ENCODE assay signal across 8 cellular contexts in the genomic region with DNA sequence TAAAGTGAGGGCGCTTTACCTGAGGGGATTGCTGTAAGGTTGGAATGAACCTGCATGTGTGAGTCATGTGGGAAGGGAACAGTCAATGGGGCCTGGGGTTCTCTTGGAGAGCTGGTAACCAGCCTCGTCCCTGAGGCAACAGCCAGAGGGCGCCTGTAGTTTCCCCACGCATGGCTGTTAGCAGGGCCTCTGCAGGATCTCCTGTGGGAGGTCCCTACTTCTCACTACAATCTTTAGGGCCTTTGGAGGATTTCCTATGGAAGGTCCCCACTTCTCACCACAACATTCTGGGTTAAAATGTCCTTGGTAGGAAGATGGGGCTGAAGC. TPM values are rescaled to one million over a fixed set of nuclear protein-coding genes. Genes with fewer than 3 reads are reported as not detected.
A peak's percentile ranks its signal among the peaks of the same experiment; 100 is the strongest.
DNase-seq lines count a peak whose midpoint lies in the region; ATAC-seq and TF ChIP-seq lines count a peak whose summit lies in the region.
"Not testable (repeated sequence)": the region's sequence is repeated elsewhere in the genome, so short reads cannot be mapped to it uniquely, and the experiment has no call there.

No MANE protein-coding gene starts in this region.

- H3K4me3 ChIP-seq in GM23338 (peak overlapping the region; percentile 53), HUES64 (ENCODE audit: low read length) (peak overlapping the region; percentile 50), heart right ventricle (peak overlapping the region in 3 of 10 donors; percentile 11 to 31 (median 24))
- not testable (repeated sequence) for H3K4me3 ChIP-seq in WERI-Rb-1 (ENCODE audit: low read depth, low read length); brain microvascular endothelial cell (ENCODE audit: low read depth, low read length); thoracic aorta

- not testable (repeated sequence) for H3F3A ChIP-seq in GM23338 (replicated peaks; ENCODE audit: low read depth)

- H3K79me2 ChIP-seq in GM23338 (replicated peaks; ENCODE audit: insufficient read depth) = not testable (repeated sequence)

- H3K36me3 Mint-ChIP-seq in GM23338 (ENCODE audit: low read depth); neural crest cell (ENCODE audit: low read depth): not testable (repeated sequence)

- DNase-seq in ELF-1 (ENCODE audit: low read depth, low spot score) = peak; percentile 42
- DNase-seq in GM23338 (ENCODE audit: low spot score) = peak; percentile 37
- DNase-seq in WERI-Rb-1 = peak; percentile 49
- DNase-seq in brain microvascular endothelial cell = peak; percentile 14
- not testable (repeated sequence) for DNase-seq in heart right ventricle; neural crest cell (ENCODE audit: low read depth, low spot score); thoracic aorta (ENCODE audit: low spot score)

- 25% methylated on average over 4 of the region's 4 CpGs for WGBS in HUES64
- 46 to 60% methylated on average over 4 of the region's 4 CpGs for WGBS in heart right ventricle, 2 donors

- not testable (repeated sequence) for H4K20me1 ChIP-seq in GM23338 (replicated peaks; ENCODE audit: insufficient read depth)

- H3K4me1 ChIP-seq in GM23338 (ENCODE audit: insufficient read depth); HUES64 (ENCODE audit: insufficient read depth, low read length): not testable (repeated sequence)
- peaks cover 4 to 27% (median 8%) of the 10 kb centered on the region in 9 donors for H3K4me1 ChIP-seq in heart right ventricle
- H3K4me1 ChIP-seq in thoracic aorta (ENCODE audit: control insufficient read depth in 1 of 2, low read depth in 2 of 2) = peaks cover 4 to 19% of the 10 kb centered on the region in 2 donors

- H3K27me3 ChIP-seq in GM23338 (ENCODE audit: insufficient read depth); HUES64 (ENCODE audit: insufficient read depth, low read length); WERI-Rb-1 (ENCODE audit: insufficient read depth, low read depth, severe bottlenecking); brain microvascular endothelial cell (replicated peaks); heart right ventricle; thoracic aorta (replicated peaks; ENCODE audit: insufficient read depth): not testable (repeated sequence)

- not testable (repeated sequence) for H3K27me3 Mint-ChIP-seq in GM23338 (ENCODE audit: insufficient read depth, low read depth, poor library complexity)
- peaks cover 18% of the 10 kb centered on the region for H3K27me3 Mint-ChIP-seq in neural crest cell (ENCODE audit: low read depth)

- H3K4me3 Mint-ChIP-seq in GM23338 = peak overlapping the region; percentile 65
- peak overlapping the region; percentile 77 for H3K4me3 Mint-ChIP-seq in neural crest cell

- H3K4me1 Mint-ChIP-seq in GM23338 = not testable (repeated sequence)
- peaks cover 20% of the 10 kb centered on the region for H3K4me1 Mint-ChIP-seq in neural crest cell

- H3K4me2 ChIP-seq in GM23338 = peak overlapping the region; percentile 72

- H3K9me3 Mint-ChIP-seq in GM23338, neural crest cell: not testable (repeated sequence)

- TF ChIP-seq CTCF in GM23338 (conservative IDR thresholded peaks at IDR 0.05; ENCODE audit: low read depth in 2 of 2) (peak; percentile 37 to 45), WERI-Rb-1 (IDR thresholded peaks at IDR 0.05; ENCODE audit: low read depth, low read length) (peak; percentile 41), brain microvascular endothelial cell (IDR thresholded peaks at IDR 0.05; ENCODE audit: low read depth, low read length, missing control alignments) (peak; percentile 47), heart right ventricle (IDR thresholded peaks at IDR 0.05) (peak in 6 of 9 donors; percentile 10 to 44 (median 32)), neural crest cell (conservative IDR thresholded peaks at IDR 0.05) (peak; percentile 34)
- TF ChIP-seq CTCF in thoracic aorta (IDR thresholded peaks at IDR 0.05) = not testable (repeated sequence)

- intact Hi-C loops in heart right ventricle (cut with DNase I) = not testable (repeated sequence)

- not testable (repeated sequence) for H3K27ac Mint-ChIP-seq in GM23338; neural crest cell (ENCODE audit: unreplicated experiment)

- not testable (repeated sequence) for H2AFZ ChIP-seq in GM23338

- in situ Hi-C loops in brain microvascular endothelial cell (cut with HindIII; ENCODE audit: low pct_ligation_motif_present, low sequenced_read_pairs) = not testable (repeated sequence)

- not testable (repeated sequence) for H3K9ac ChIP-seq in HUES64 (ENCODE audit: low read depth, low read length)

- ATAC-seq in GM23338 = peak; percentile 49
- ATAC-seq in heart right ventricle = peak; percentile 24 to 58 (median 43)
- not testable (repeated sequence) for ATAC-seq in thoracic aorta (ENCODE audit: insufficient number of reproducible peaks, low FRiP score, low read depth)

- H3K27ac ChIP-seq in GM23338 (ENCODE audit: low read depth); HUES64 (ENCODE audit: low read depth, low read length); WERI-Rb-1; brain microvascular endothelial cell: not testable (repeated sequence)
- H3K27ac ChIP-seq in heart right ventricle (peak overlapping the region in 2 of 10 donors; percentile 42 to 46), thoracic aorta (peak overlapping the region; percentile 53 to 61)

- not testable (repeated sequence) for H3K9me3 ChIP-seq in HUES64 (ENCODE audit: insufficient read depth, low read depth, low read length); WERI-Rb-1 (ENCODE audit: severe bottlenecking); heart right ventricle; thoracic aorta

- H3K36me3 ChIP-seq in GM23338 (ENCODE audit: insufficient read depth); HUES64 (ENCODE audit: insufficient read depth, low read length); WERI-Rb-1; brain microvascular endothelial cell (replicated peaks); heart right ventricle; thoracic aorta: not testable (repeated sequence)

- not testable (repeated sequence) for H3K9me2 ChIP-seq in GM23338 (ENCODE audit: insufficient read depth)

RNA-seq across cellular contexts. Expression of a gene that starts 19.5 kb away (rescaled TPM):
- total RNA-seq in GM23338 (2014; rRNA removed; shearing (Covaris generic)) = 11.2 and 16.2 TPM in 2 replicates
- 16.6 and 16.8 TPM in 2 replicates for polyA plus RNA-seq in GM23338 (2016; fragmentation: Nextera tagmentation; extraction: Ambion mirVana)
- 1.2 TPM for polyA plus RNA-seq in HUES64 (2013, experiment 1 of 2)
- polyA plus RNA-seq in HUES64 (2013, experiment 2 of 2) = 3.7 TPM
- total RNA-seq in heart right ventricle = 1 to 10 TPM; 3.9 to 8.1 (median 7.2) TPM
- 1 to 10 TPM in 1 of 2 donors, under 1 TPM in 1; 0.38 to 5.9 TPM for polyA plus RNA-seq in heart right ventricle
- total RNA-seq in neural crest cell = 43.5 and 46.2 TPM in 2 replicates
- 10 to 100 TPM; 39.8 to 89.4 TPM for total RNA-seq in thoracic aorta

RNA-seq across cellular contexts. Expression of a gene that starts 23.6 kb away (rescaled TPM):
- total RNA-seq in GM23338 (2014; rRNA removed; shearing (Covaris generic)) = 2.0 and 2.2 TPM in 2 replicates
- polyA plus RNA-seq in GM23338 (2016; fragmentation: Nextera tagmentation; extraction: Ambion mirVana) (1.4 and 1.6 TPM in 2 replicates), heart right ventricle (1 to 10 TPM; 4.6 to 9.2 TPM)
- polyA plus RNA-seq in HUES64 (2013, experiment 1 of 2) = not detected
- polyA plus RNA-seq in HUES64 (2013, experiment 2 of 2) = 0.13 TPM
- total RNA-seq in heart right ventricle (10 to 100 TPM in 1 of 10 donors, 1 to 10 TPM in 9; 1.7 to 21.6 (median 3.6) TPM), neural crest cell (not detected in 2 replicates), thoracic aorta (1 to 10 TPM; 6.9 TPM)
